ENCODE assay signal across 8 cellular contexts in the genomic region with DNA sequence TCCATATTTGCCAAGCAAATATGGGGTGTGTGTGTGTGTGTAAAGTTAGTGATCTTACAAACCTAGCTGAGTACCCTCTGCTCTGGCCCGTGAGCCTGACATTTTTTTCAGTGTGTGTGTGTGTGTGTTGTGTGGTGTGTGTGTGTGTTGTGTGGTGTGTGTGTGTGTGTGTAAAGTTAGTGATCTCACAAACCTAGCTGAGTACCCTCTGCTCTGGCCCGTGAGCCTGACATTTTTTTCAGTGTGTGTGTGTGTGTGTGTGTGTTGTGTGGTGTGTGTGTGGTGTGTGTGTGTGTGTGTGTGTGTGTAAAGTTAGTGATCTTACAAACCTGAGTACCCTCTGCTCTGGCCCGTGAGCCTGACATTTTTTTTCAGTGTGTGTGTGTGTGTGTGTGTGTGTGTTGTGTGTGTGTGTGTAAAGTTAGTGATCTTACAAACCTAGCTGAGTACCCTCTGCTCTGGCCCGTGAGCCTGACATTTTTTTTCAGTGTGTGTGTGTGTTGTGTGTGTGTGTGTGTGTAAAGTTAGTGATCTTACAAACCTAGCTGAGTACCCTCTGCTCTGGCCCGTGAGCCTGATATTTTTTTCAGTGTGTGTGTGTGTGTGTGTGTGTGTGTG. TPM values are rescaled to one million over a fixed set of nuclear protein-coding genes. Genes with fewer than 3 reads are reported as not detected.
DNase-seq lines count a peak whose midpoint lies in the region; ATAC-seq, FAIRE-seq and TF ChIP-seq lines count a peak whose summit lies in the region.
"Not testable (repeated sequence)": the region's sequence is repeated elsewhere in the genome, so short reads cannot be mapped to it uniquely, and the experiment has no call there.
"Had no signal": no experiment of that assay in that cellular context is flagged by ENCODE, and none has a peak within 500 bp of the region (broad histone marks: within the 10 kb centered on the region; RNA-seq: fewer than 3 reads in every experiment).

No MANE protein-coding gene starts in this region.

- CTCF ChIA-PET in Calu3 (lab: Charles Lee); activated CD4-positive, alpha-beta T cell treated with anti-CD3 and anti-CD28 coated beads for 36 hours (lab: Charles Lee): not testable (repeated sequence)

- H3K27ac Mint-ChIP-seq in Calu3 (ENCODE audit: unreplicated experiment) (peak overlapping the region; percentile 75), astrocyte (ENCODE audit: unreplicated experiment) (peak overlapping the region; percentile 47)
- peak overlapping the region; percentile 84 for H3K27ac Mint-ChIP-seq in activated CD4-positive, alpha-beta T cell treated with anti-CD3 and anti-CD28 coated beads for 36 hours

- H3K27me3 ChIP-seq in Karpas-422 (ENCODE audit: low read length); astrocyte (ENCODE audit: insufficient read depth, low read length); osteoblast (ENCODE audit: insufficient read depth, low read length): not testable (repeated sequence)

- not testable (repeated sequence) for H3K4me1 Mint-ChIP-seq in Calu3 (ENCODE audit: low read depth, unreplicated experiment); astrocyte (ENCODE audit: low read depth, unreplicated experiment)
- peaks cover 12% of the 10 kb centered on the region for H3K4me1 Mint-ChIP-seq in activated CD4-positive, alpha-beta T cell treated with anti-CD3 and anti-CD28 coated beads for 36 hours

- not testable (repeated sequence) for H4K20me1 ChIP-seq in Karpas-422 (ENCODE audit: insufficient read depth, low read depth, low read length); astrocyte (ENCODE audit: insufficient read depth, low read length); osteoblast (ENCODE audit: insufficient read depth, low read length)

- TF ChIP-seq CTCF in Calu3 (IDR thresholded peaks at IDR 0.05; ENCODE audit: unreplicated experiment); astrocyte (IDR thresholded peaks at IDR 0.05; ENCODE audit: insufficient read depth, low read depth, low read length); epithelial cell of proximal tubule (conservative IDR thresholded peaks at IDR 0.05; ENCODE audit: low read depth, low read length); osteoblast (IDR thresholded peaks at IDR 0.05; ENCODE audit: extremely low read depth, low read depth, low read length): not testable (repeated sequence)

- H3K79me2 ChIP-seq in Karpas-422 (ENCODE audit: low read length): peaks cover 14% of the 10 kb centered on the region
- H3K79me2 ChIP-seq in astrocyte (ENCODE audit: insufficient read depth, low read length); osteoblast (ENCODE audit: insufficient read depth, low read length): not testable (repeated sequence)

- H3K4me2 ChIP-seq in Karpas-422 (ENCODE audit: low read depth, low read length, poor library complexity, severe bottlenecking) (peak overlapping the region; percentile 87), astrocyte (ENCODE audit: low read length) (peak overlapping the region; percentile 95), osteoblast (ENCODE audit: insufficient read depth, low read length) (peak overlapping the region; percentile 85)

- intact Hi-C loops in Calu3 (cut with micrococcal nuclease; ENCODE audit: unreplicated experiment): not testable (repeated sequence)
- intact Hi-C loops in activated CD4-positive, alpha-beta T cell treated with anti-CD3 and anti-CD28 coated beads for 36 hours (cut with DNase I, micrococcal nuclease): loop anchor here in 1 of 2 experiments (1.0 to 5.0 kb wide), 3 partner anchors 15 to 115 kb away; a partner anchor contains a TSS

- not testable (repeated sequence) for H2AFZ ChIP-seq in Karpas-422 (ENCODE audit: low read length); astrocyte (ENCODE audit: low read depth, low read length); osteoblast (ENCODE audit: low read length)

- H3K4me1 ChIP-seq in Karpas-422 (ENCODE audit: low read length): peaks cover 13% of the 10 kb centered on the region
- H3K4me1 ChIP-seq in astrocyte (ENCODE audit: insufficient read depth, low read length); osteoblast (ENCODE audit: insufficient read depth, low read length): not testable (repeated sequence)

- H3K4me3 ChIP-seq in Karpas-422 (ENCODE audit: low read length) (peak overlapping the region; percentile 95), astrocyte (ENCODE audit: insufficient read depth, low read depth, low read length) (peak overlapping the region; percentile 96), epithelial cell of proximal tubule (ENCODE audit: low read depth, low read length) (peak overlapping the region; percentile 86), osteoblast (ENCODE audit: insufficient read depth, low read length) (peak overlapping the region; percentile 98)

- H3K9ac ChIP-seq in Karpas-422 (ENCODE audit: low read length): peak overlapping the region; percentile 91
- H3K9ac ChIP-seq in astrocyte (ENCODE audit: low read length): peak overlapping the region; percentile 98

- H3K36me3 ChIP-seq in Karpas-422 (ENCODE audit: insufficient read depth, low read length); astrocyte (ENCODE audit: insufficient read depth, low read length); osteoblast (ENCODE audit: insufficient read depth, low read length): not testable (repeated sequence)

- not testable (repeated sequence) for DNase-seq in Calu3; Karpas-422; activated CD4-positive, alpha-beta T cell treated with anti-CD3 and anti-CD28 coated beads for 36 hours; epithelial cell of proximal tubule (ENCODE audit: low read depth); osteoblast (ENCODE audit: insufficient read length, low spot score, missing footprints)
- DNase-seq in astrocyte (ENCODE audit: low read depth): peak; percentile 18
- DNase-seq in left kidney (ENCODE audit: low read depth, low spot score): peak; percentile 23

- not testable (repeated sequence) for H3K9me2 ChIP-seq in Karpas-422 (replicated peaks; ENCODE audit: insufficient read depth, low read length)

- not testable (repeated sequence) for H3K27me3 Mint-ChIP-seq in Calu3 (ENCODE audit: unreplicated experiment); activated CD4-positive, alpha-beta T cell treated with anti-CD3 and anti-CD28 coated beads for 36 hours; astrocyte (ENCODE audit: low read depth, unreplicated experiment)

- H3K4me3 Mint-ChIP-seq in Calu3 (ENCODE audit: low read depth, unreplicated experiment): peak overlapping the region; percentile 91
- peak overlapping the region; percentile 91 for H3K4me3 Mint-ChIP-seq in activated CD4-positive, alpha-beta T cell treated with anti-CD3 and anti-CD28 coated beads for 36 hours
- H3K4me3 Mint-ChIP-seq in astrocyte (ENCODE audit: unreplicated experiment): peak overlapping the region; percentile 74

- BruUV-seq in Calu3 (replicated peaks; lab: Mats Ljungman, UMichigan): not testable (repeated sequence)

- peak overlapping the region; percentile 69; the same call in 1 of the 2 replicates for H3K27ac ChIP-seq in Karpas-422 (ENCODE audit: low read length)
- H3K27ac ChIP-seq in astrocyte (ENCODE audit: low read depth, low read length); osteoblast (ENCODE audit: low read depth, low read length): not testable (repeated sequence)

- FAIRE-seq in astrocyte (lab: Jason Lieb, UNC): not testable (repeated sequence)

- POLR2A ChIA-PET in activated CD4-positive, alpha-beta T cell treated with anti-CD3 and anti-CD28 coated beads for 36 hours (lab: Charles Lee): interaction anchor here (1.0 to 1.3 kb wide), 2 partner anchors 184 to 212 kb away, joined by 4 read pairs; no protein-coding TSS in a partner anchor

- ATAC-seq in activated CD4-positive, alpha-beta T cell treated with anti-CD3 and anti-CD28 coated beads for 36 hours: not testable (repeated sequence)

- H3K36me3 Mint-ChIP-seq in Calu3 (ENCODE audit: insufficient read depth, unreplicated experiment): peaks cover 24% of the 10 kb centered on the region
- not testable (repeated sequence) for H3K36me3 Mint-ChIP-seq in activated CD4-positive, alpha-beta T cell treated with anti-CD3 and anti-CD28 coated beads for 36 hours (ENCODE audit: low read depth); astrocyte (ENCODE audit: low read depth, unreplicated experiment)

- H3K9me3 Mint-ChIP-seq in Calu3 (ENCODE audit: low read depth, unreplicated experiment); activated CD4-positive, alpha-beta T cell treated with anti-CD3 and anti-CD28 coated beads for 36 hours (ENCODE audit: low read depth); astrocyte (ENCODE audit: unreplicated experiment): not testable (repeated sequence)

- not testable (repeated sequence) for H3K9me3 ChIP-seq in Karpas-422 (ENCODE audit: low read length); astrocyte (ENCODE audit: insufficient read depth, low read depth, low read length); osteoblast (ENCODE audit: low read depth, low read length)

RNA-seq across cellular contexts. Expression of a gene that starts 1.1 kb away (rescaled TPM):
- total RNA-seq in Calu3 (2022): 7.8 and 10.8 TPM in 2 replicates
- total RNA-seq in Karpas-422 (2014; rRNA removed; shearing (Covaris generic); ENCODE audit: low replicate concordance): 9.6 and 17.1 TPM in 2 replicates
- 10 to 100 TPM in 1 of 2 experiments, 1 to 10 TPM in 1; 7.3 to 16.3 TPM for total RNA-seq in activated CD4-positive, alpha-beta T cell treated with anti-CD3 and anti-CD28 coated beads for 36 hours
- total RNA-seq in astrocyte: 10.9 and 13.0 TPM in 2 replicates
- total RNA-seq in epithelial cell of proximal tubule: 19.5 and 33.2 TPM in 2 replicates
- 10.5 and 10.9 TPM in 2 replicates for total RNA-seq in osteoblast
- total RNA-seq: ascending aorta had no signal

RNA-seq across cellular contexts. Expression of a gene that starts 21.3 kb away (rescaled TPM):
- not detected in 2 replicates for total RNA-seq in Calu3 (2022)
- not detected in 2 replicates for total RNA-seq in Karpas-422 (2014; rRNA removed; shearing (Covaris generic); ENCODE audit: low replicate concordance)
- total RNA-seq in activated CD4-positive, alpha-beta T cell treated with anti-CD3 and anti-CD28 coated beads for 36 hours: not detected
- total RNA-seq in astrocyte: 0.27 TPM in 1 of 2 replicates, not detected in the other
- 1.0 and 3.8 TPM in 2 replicates for total RNA-seq in epithelial cell of proximal tubule
- total RNA-seq in osteoblast: 0.36 and 0.59 TPM in 2 replicates
- total RNA-seq: ascending aorta had no signal

RNA-seq across cellular contexts. Expression of a gene that starts 29.4 kb away (rescaled TPM):
- total RNA-seq in Calu3 (2022) (47.0 and 50.0 TPM in 2 replicates), astrocyte (87.3 and 92.6 TPM in 2 replicates), epithelial cell of proximal tubule (21.6 and 33.5 TPM in 2 replicates), osteoblast (84.6 and 86.1 TPM in 2 replicates)
- 42.6 and 48.8 TPM in 2 replicates for total RNA-seq in Karpas-422 (2014; rRNA removed; shearing (Covaris generic); ENCODE audit: low replicate concordance)
- total RNA-seq in activated CD4-positive, alpha-beta T cell treated with anti-CD3 and anti-CD28 coated beads for 36 hours: 10 to 100 TPM; 41.8 to 47.1 TPM
